8 cellular contexts compared by ENCODE assay signal in the genomic region with DNA sequence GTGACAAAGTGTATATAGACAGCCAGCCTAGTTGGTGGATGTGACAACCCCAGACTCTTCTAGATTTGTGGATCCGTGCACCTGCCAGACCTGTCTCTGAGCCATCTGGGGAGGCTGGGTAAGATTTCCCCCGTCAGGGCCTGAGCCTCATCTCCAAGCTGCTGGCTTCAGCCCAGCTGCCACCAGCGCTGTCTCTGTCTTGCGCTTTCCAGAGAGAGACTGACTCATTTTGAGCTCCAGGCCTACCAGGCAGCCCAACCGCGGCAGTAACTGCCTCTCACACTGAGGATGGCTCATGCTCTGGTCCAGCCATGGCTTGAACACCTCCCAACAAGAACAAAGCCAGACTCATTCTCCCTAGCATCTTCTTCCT. TPM values are rescaled to one million over a fixed set of nuclear protein-coding genes. Genes with fewer than 3 reads are reported as not detected.
DNase-seq lines count a peak whose midpoint lies in the region; ATAC-seq, FAIRE-seq and TF ChIP-seq lines count a peak whose summit lies in the region.

No MANE protein-coding gene starts in this region.

- peak; percentile 96 for FAIRE-seq in GM12892 (lab: Jason Lieb, UNC)

- peaks cover 41% of the 10 kb centered on the region for H3K4me1 Mint-ChIP-seq in activated CD4-positive, alpha-beta T cell treated with anti-CD3 and anti-CD28 coated beads, Interleukin-2, amount 10 ng/mL, durations not matched to agents 24 days and 14 days

- intact Hi-C loops in activated CD4-positive, alpha-beta T cell treated with anti-CD3 and anti-CD28 coated beads, Interleukin-2, amount 10 ng/mL, durations not matched to agents 24 days and 14 days (cut with micrococcal nuclease): loop anchor here (1.0 to 5.0 kb wide), 7 partner anchors 18 to 399 kb away; a partner anchor contains a TSS

- H3K9me3 Mint-ChIP-seq in activated CD4-positive, alpha-beta T cell treated with anti-CD3 and anti-CD28 coated beads, Interleukin-2, amount 10 ng/mL, durations not matched to agents 24 days and 14 days: no peaks in the 10 kb centered on the region

- no peak overlapping the region for H3K4me3 ChIP-seq in fibroblast of the aortic adventitia (ENCODE audit: low read depth, low read length)

- H3K36me3 Mint-ChIP-seq in activated CD4-positive, alpha-beta T cell treated with anti-CD3 and anti-CD28 coated beads, Interleukin-2, amount 10 ng/mL, durations not matched to agents 24 days and 14 days (ENCODE audit: low read depth): peaks cover 66% of the 10 kb centered on the region

- H3K4me3 Mint-ChIP-seq in activated CD4-positive, alpha-beta T cell treated with anti-CD3 and anti-CD28 coated beads, Interleukin-2, amount 10 ng/mL, durations not matched to agents 24 days and 14 days: peak overlapping the region; percentile 90

- peak overlapping the region; percentile 93 for H3K27ac Mint-ChIP-seq in activated CD4-positive, alpha-beta T cell treated with anti-CD3 and anti-CD28 coated beads, Interleukin-2, amount 10 ng/mL, durations not matched to agents 24 days and 14 days

- no peaks in the 10 kb centered on the region for H3K27me3 Mint-ChIP-seq in activated CD4-positive, alpha-beta T cell treated with anti-CD3 and anti-CD28 coated beads, Interleukin-2, amount 10 ng/mL, durations not matched to agents 24 days and 14 days

- ATAC-seq in HG03025 (IDR thresholded peaks at IDR 0.05; ENCODE audit: low FRiP score, unreplicated experiment): peak; percentile 36
- ATAC-seq in HG03039 (IDR thresholded peaks at IDR 0.05; ENCODE audit: unreplicated experiment): no peak

- DNase-seq in GM12892 (ENCODE audit: insufficient read length): no peak
- DNase-seq in activated CD4-positive, alpha-beta T cell treated with anti-CD3 and anti-CD28 coated beads, Interleukin-2, amount 10 ng/mL, durations not matched to agents 24 days and 14 days: peak; percentile 72
- DNase-seq in fibroblast of the aortic adventitia (ENCODE audit: low read depth): peak; percentile 30
- peak; percentile 81 for DNase-seq in stimulated activated CD8-positive, alpha-beta memory T cell treated with anti-CD3 and anti-CD28 coated beads, Interleukin-4, amount 100 ng/mL, for 48 hours
- DNase-seq in NCI-H1417 treated with DMSO at 0.1 percent for 48 hours (lab: John Stamatoyannopoulos, UW): no peak
- DNase-seq in OCI-M2 (lab: John Stamatoyannopoulos, UW; ENCODE audit: unreplicated experiment): no peak

- peak; percentile 11; the same call in 1 of the 2 replicates for TF ChIP-seq POLR2A in GM12892 (IDR thresholded peaks at IDR 0.05; ENCODE audit: low read depth, low read length)

- no peak for TF ChIP-seq CTCF in fibroblast of the aortic adventitia (IDR thresholded peaks at IDR 0.05; ENCODE audit: insufficient read depth, low read length)

RNA-seq across cellular contexts. Expression of a gene that starts 26.4 kb away (rescaled TPM):
- polyA plus RNA-seq in GM12892 (2012; ENCODE audit: missing spikeins): 36.9 TPM
- total RNA-seq in activated CD4-positive, alpha-beta T cell treated with anti-CD3 and anti-CD28 coated beads, Interleukin-2, amount 10 ng/mL, durations not matched to agents 24 days and 14 days: 132 and 141 TPM in 2 replicates
- 25.6 and 46.7 TPM in 2 replicates for total RNA-seq in fibroblast of the aortic adventitia (ENCODE audit: low replicate concordance)

RNA-seq across cellular contexts. Expression of a gene that starts 26.6 kb away (rescaled TPM):
- 3.7 TPM for polyA plus RNA-seq in GM12892 (2012; ENCODE audit: missing spikeins)
- 4.6 and 5.3 TPM in 2 replicates for total RNA-seq in activated CD4-positive, alpha-beta T cell treated with anti-CD3 and anti-CD28 coated beads, Interleukin-2, amount 10 ng/mL, durations not matched to agents 24 days and 14 days
- 8.6 and 16.5 TPM in 2 replicates for total RNA-seq in fibroblast of the aortic adventitia (ENCODE audit: low replicate concordance)

Comparison
In these comparisons a context has a peak if more than half of its experiments do, and no peak if none do; other contexts are left out.
1. DNase-seq: peak in activated CD4-positive, alpha-beta T cell treated with anti-CD3 and anti-CD28 coated beads, Interleukin-2, amount 10 ng/mL, durations not matched to agents 24 days and 14 days (single experiment), fibroblast of the aortic adventitia (single experiment) and stimulated activated CD8-positive, alpha-beta memory T cell treated with anti-CD3 and anti-CD28 coated beads, Interleukin-4, amount 100 ng/mL, for 48 hours (single experiment); none in GM12892 (single experiment), NCI-H1417 treated with DMSO at 0.1 percent for 48 hours (single experiment) and OCI-M2 (single experiment).